ENCODE assay signal across 33 cellular contexts in the genomic region with DNA sequence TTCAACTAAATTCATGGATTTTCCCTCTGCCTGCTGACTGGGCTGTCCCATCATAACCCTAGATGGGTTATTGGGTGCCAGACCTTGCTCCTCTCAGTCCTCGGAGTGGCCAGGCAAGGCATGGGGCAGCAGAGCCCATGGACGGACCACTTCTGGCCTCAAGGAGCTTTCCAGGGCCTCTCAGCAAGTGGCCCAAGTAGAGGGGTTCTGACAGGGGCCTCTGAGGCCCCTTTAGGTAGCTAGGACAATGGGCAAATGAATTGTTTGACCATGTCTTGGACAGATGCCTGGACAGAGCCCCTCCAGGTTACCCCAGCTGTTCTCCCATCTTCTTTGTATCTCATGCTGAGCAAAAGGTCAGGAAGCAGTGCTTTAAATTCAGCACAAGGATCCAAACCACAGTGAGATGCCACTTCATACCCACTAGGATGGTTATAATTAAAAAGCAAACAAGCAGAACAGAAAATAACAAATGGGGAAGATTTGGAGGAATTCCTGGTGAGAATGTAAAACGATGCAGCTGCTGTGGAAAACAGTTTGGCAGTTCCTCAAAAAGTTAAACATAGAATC.
"Had no signal": no experiment of that assay in that cellular context is flagged by ENCODE, and none has a peak within 500 bp of the region (broad histone marks: within the 10 kb centered on the region; RNA-seq: fewer than 3 reads in every experiment).

No MANE protein-coding gene starts in this region.

- H3K27me3 ChIP-seq: brain microvascular endothelial cell, MG63 had no signal

- H3K36me3 ChIP-seq: brain microvascular endothelial cell, MG63 had no signal

- H3K4me3 ChIP-seq: MG63, PC-9, SK-N-MC had no signal

- H3K27ac ChIP-seq: brain microvascular endothelial cell, PC-9, RWPE1, SK-N-MC had no signal

- H2AFZ ChIP-seq: PC-9 had no signal

- H3K4me2 ChIP-seq: PC-9 had no signal

- ATAC-seq: activated CD4-positive, alpha-beta T cell treated with anti-CD3 and anti-CD28 coated beads for 36 hours; activated CD4-positive, CD25-positive, alpha-beta regulatory T cell treated with anti-CD3 and anti-CD28 coated beads, Interleukin-2, amount 50 U/mL, for 24 hours; activated CD8-positive, alpha-beta T cell treated with anti-CD3 and anti-CD28 coated beads, Interleukin-2, amount 10 ng/mL, durations not matched to agents 7 days and 5 days; Right ventricle myocardium inferior; WTC11 had no signal

- DNase-seq: activated CD4-positive, alpha-beta T cell treated with anti-CD3 and anti-CD28 coated beads for 36 hours; activated CD4-positive, alpha-beta T cell treated with anti-CD3 and anti-CD28 coated beads, Interleukin-2, amount 10 ng/mL, durations not matched to agents 7 days and 5 days; activated CD4-positive, alpha-beta T cell treated with anti-CD3 and anti-CD28 coated beads, Interleukin-2, amount 50 U/mL, for 48 hours; activated CD8-positive, alpha-beta memory T cell treated with anti-CD3 and anti-CD28 coated beads, Interleukin-2, amount 50 U/mL, for 4 hours; activated CD8-positive, alpha-beta T cell treated with anti-CD3 and anti-CD28 coated beads, Interleukin-2, amount 10 ng/mL, durations not matched to agents 7 days and 5 days; activated effector memory CD4-positive, alpha-beta T cell treated with Interleukin-2 at 50 U/mL for 16 hours; activated naive CD4-positive, alpha-beta T cell treated with anti-CD3 and anti-CD28 coated beads, Interleukin-2, amount 50 U/mL, for 16 hours; activated naive CD8-positive, alpha-beta T cell treated with anti-CD3 and anti-CD28 coated beads for 36 hours; activated T-cell treated with anti-CD3 and anti-CD28 coated beads, Interleukin-2, amount 50 U/mL, for 48 hours; amniotic stem cell; aorta; brain microvascular endothelial cell; central memory CD4-positive, alpha-beta T cell; Kasumi-1; KG1; MG63; NCI-H1048; NCI-H1105 treated with DMSO at 0.1 percent for 48 hours; NCI-H1436; NCI-H1694; NCI-H1930; NCI-H2081 treated with DMSO at 0.1 percent for 48 hours; NCI-H226; NCI-H446 treated with DMSO at 0.1 percent for 48 hours; NCI-H524; NK-92 treated with Interleukin-12 subunit alpha and Interleukin-12 subunit beta, amount 100 ng/mL, for 24 hours; PC-9; T1000 had no signal
